20 cellular contexts compared by ENCODE assay signal in the genomic region with DNA sequence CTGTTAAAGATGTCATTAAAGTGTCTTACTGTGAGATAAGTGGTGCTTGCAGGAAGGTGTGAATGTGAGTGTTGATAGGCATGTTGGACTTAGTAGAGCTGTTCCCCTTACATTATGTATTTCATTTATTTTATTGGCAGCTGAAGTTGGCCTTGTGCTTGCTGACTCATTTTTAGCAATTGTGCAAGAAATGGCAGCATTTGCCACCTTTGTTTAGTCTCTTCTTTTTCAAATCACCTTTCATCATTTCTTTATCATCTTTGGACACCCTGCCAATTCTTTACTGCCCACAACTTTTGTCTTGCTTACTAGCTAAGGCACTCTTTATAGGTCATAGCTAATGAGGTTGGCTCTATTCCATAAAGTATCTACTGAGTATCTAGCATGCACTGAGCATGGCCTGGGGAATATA.
DNase-seq lines count a peak whose midpoint lies in the region; ATAC-seq and TF ChIP-seq lines count a peak whose summit lies in the region.
"Had no signal": no experiment of that assay in that cellular context is flagged by ENCODE, and none has a peak within 500 bp of the region (broad histone marks: within the 10 kb centered on the region; RNA-seq: fewer than 3 reads in every experiment).

No MANE protein-coding gene starts in this region.

- intact Hi-C loops in mammary epithelial cell (cut with micrococcal nuclease) = no loop called here

- no peak overlapping the region for H4K8ac ChIP-seq in mesendoderm (ENCODE audit: low read depth, low read length)

- dilution Hi-C loops in mammary epithelial cell (cut with HindIII; ENCODE audit: low sequenced_read_pairs) = no loop called here

- H3K4me2 ChIP-seq in mammary epithelial cell (ENCODE audit: insufficient read depth, low read depth, low read length) = no peak overlapping the region
- no peak overlapping the region for H3K4me2 ChIP-seq in mesendoderm (ENCODE audit: low read length)

- in situ Hi-C loops in mammary epithelial cell (cut with MboI; ENCODE audit: low sequenced_read_pairs in 2 of 2) = no loop called here

- no peak for ATAC-seq in HG03378 (IDR thresholded peaks at IDR 0.05; ENCODE audit: unreplicated experiment)
- ATAC-seq: HepG2 had no signal

- H3K23ac ChIP-seq in mesendoderm (ENCODE audit: low read length) = no peak overlapping the region

- no peak overlapping the region for H4K5ac ChIP-seq in mesendoderm (ENCODE audit: low read length)

- CTCF ChIA-PET in mammary epithelial cell (lab: Charles Lee; ENCODE audit: low non-redundant PET) = interaction anchor here (0.6 kb wide), 1 partner anchor 183 kb away, joined by 3 read pairs; no protein-coding TSS in a partner anchor

- H2AFZ ChIP-seq in mammary epithelial cell (ENCODE audit: low read depth, low read length) = no peak overlapping the region

- no peak overlapping the region for H2BK15ac ChIP-seq in mesendoderm (replicated peaks; ENCODE audit: low read depth)

- H3K9me3 ChIP-seq in mammary epithelial cell (replicated peaks; ENCODE audit: insufficient read depth, low read length) = no peaks in the 10 kb centered on the region

- H3K27ac ChIP-seq in mammary epithelial cell (ENCODE audit: insufficient read depth, low read depth, low read length) (no peak overlapping the region), mesendoderm (ENCODE audit: low read depth, low read length) (no peak overlapping the region)

- BruUV-seq in mammary epithelial cell (replicated peaks; lab: Mats Ljungman, UMichigan) = no TSS peak

- H3K79me1 ChIP-seq in mesendoderm (ENCODE audit: low read length) = no peaks in the 10 kb centered on the region

- H3K27me3 ChIP-seq in mammary epithelial cell (ENCODE audit: insufficient read depth, low read length) = no peaks in the 10 kb centered on the region
- H3K27me3 ChIP-seq in mesendoderm (ENCODE audit: insufficient read depth, low read length, poor library complexity) = no peaks in the 10 kb centered on the region

- H3K4me3 ChIP-seq in mammary epithelial cell (replicated peaks in 1 of 3; ENCODE audit: insufficient read depth in 1 of 3, low read depth in 2 of 3, low read length in 3 of 3) = no peak overlapping the region
- no peak overlapping the region for H3K4me3 ChIP-seq in mesendoderm (ENCODE audit: low read length)
- H3K4me3 ChIP-seq: lung had no signal

- H3K18ac ChIP-seq in mesendoderm (ENCODE audit: low read length) = no peak overlapping the region

- H3K4me1 ChIP-seq in mammary epithelial cell (ENCODE audit: insufficient read depth, low read length) = peaks cover 6% of the 10 kb centered on the region
- H3K4me1 ChIP-seq in mesendoderm (ENCODE audit: control insufficient read depth, low read depth, low read length) = peaks cover 3% of the 10 kb centered on the region

- H3K79me2 ChIP-seq in mammary epithelial cell (ENCODE audit: insufficient read depth, low read length) (no peaks in the 10 kb centered on the region), mesendoderm (ENCODE audit: control insufficient read depth, insufficient read depth, low read length) (no peaks in the 10 kb centered on the region)

- no peaks in the 10 kb centered on the region for H3K36me3 ChIP-seq in mammary epithelial cell (ENCODE audit: insufficient read depth, low read length)
- H3K36me3 ChIP-seq in mesendoderm (ENCODE audit: control insufficient read depth, insufficient read depth, low read length) = no peaks in the 10 kb centered on the region

- H2BK5ac ChIP-seq in mesendoderm (ENCODE audit: low read length) = no peak overlapping the region

- DNase-seq in GM04504 (ENCODE audit: low read depth) (peak; percentile 35), LoVo (ENCODE audit: low spot score) (peak; percentile 34), mammary epithelial cell (peak; percentile 69), mesendoderm (peak; percentile 45), NCI-H1417 (lab: John Stamatoyannopoulos, UW) (no peak)
- DNase-seq in activated T-cell treated with anti-CD3 and anti-CD28 coated beads, Interleukin-2, amount 50 U/mL, for 1 hour = no peak
- DNase-seq: activated CD4-positive, alpha-beta T cell treated with anti-CD3 and anti-CD28 coated beads for 4 hours; activated T-cell treated with anti-CD3 and anti-CD28 coated beads, Interleukin-2, amount 50 U/mL, for 48 hours; amniotic stem cell; CD4-positive, alpha-beta memory T cell; cortex of kidney; erythroblast; NCI-H146; NCI-H526 treated with DMSO at 0.1 percent for 48 hours; retina; stimulated activated CD4-positive, alpha-beta T cell treated with anti-CD3 and anti-CD28 coated beads, Interleukin-4, amount 100 ng/mL, for 24 hours; T-helper 9 cell had no signal

- no peaks in the 10 kb centered on the region for H4K20me1 ChIP-seq in mammary epithelial cell (ENCODE audit: insufficient read depth, low read length)

- H3K4ac ChIP-seq in mesendoderm (ENCODE audit: low read depth, low read length) = no peak overlapping the region

- H3K9ac ChIP-seq in mammary epithelial cell (ENCODE audit: insufficient read depth, low read length) = no peak overlapping the region
- no peak overlapping the region for H3K9ac ChIP-seq in mesendoderm (ENCODE audit: low read length)

- H2AK5ac ChIP-seq in mesendoderm (ENCODE audit: low read length) = no peak overlapping the region

- no peak for TF ChIP-seq CTCF in mammary epithelial cell (conservative IDR thresholded peaks at IDR 0.05 in 1 of 2, IDR thresholded peaks at IDR 0.05 in 1 of 2; ENCODE audit: extremely low read depth in 1 of 2, insufficient read depth in 1 of 2, low read depth in 1 of 2, low read length in 2 of 2)

- H3K56ac ChIP-seq in mesendoderm (ENCODE audit: low read length) = no peak overlapping the region

- H2BK120ac ChIP-seq in mesendoderm (ENCODE audit: low read depth, low read length) = no peak overlapping the region

Comparison
In these comparisons a context has a peak if more than half of its experiments do, and no peak if none do; other contexts are left out.
1. DNase-seq: peak in GM04504 (single experiment), LoVo (single experiment), mammary epithelial cell (single experiment) and mesendoderm (single experiment); none in activated T-cell treated with anti-CD3 and anti-CD28 coated beads, Interleukin-2, amount 50 U/mL, for 1 hour (single experiment) and NCI-H1417 (0 of 3).